13 cellular contexts compared by ENCODE assay signal in genomic region chr7:75531359-75531821, GRCh38. TPM values are rescaled to one million over a fixed set of nuclear protein-coding genes. Genes with fewer than 3 reads are reported as not detected.
A peak's percentile ranks its signal among the peaks of the same experiment; 100 is the strongest.
DNase-seq lines count a peak whose midpoint lies in the region; TF ChIP-seq lines count a peak whose summit lies in the region.
"Had no signal": no experiment of that assay in that cellular context is flagged by ENCODE, and none has a peak within 500 bp of the region (broad histone marks: within the 10 kb centered on the region; RNA-seq: fewer than 3 reads in every experiment).

No MANE protein-coding gene starts in this region.

- H3K36me3 Mint-ChIP-seq in neural crest cell (ENCODE audit: low read depth) = peaks cover 2% of the 10 kb centered on the region

- no peak for TF ChIP-seq CTCF in neural crest cell (conservative IDR thresholded peaks at IDR 0.05)

- no peaks in the 10 kb centered on the region for H3K27me3 Mint-ChIP-seq in neural crest cell (ENCODE audit: low read depth)
- H3K27me3 Mint-ChIP-seq: CD4-positive, alpha-beta memory T cell had no signal

- DNase-seq in ELF-1 (ENCODE audit: low read depth, low spot score) = peak; percentile 88
- DNase-seq in LHCN-M2 (ENCODE audit: low read depth) = peak; percentile 60
- DNase-seq in cerebellum (ENCODE audit: low spot score) = peak; percentile 15
- DNase-seq in neural crest cell (ENCODE audit: low read depth, low spot score) = no peak
- no peak for DNase-seq in stimulated activated CD4-positive, alpha-beta T cell treated with anti-CD3 and anti-CD28 coated beads, Interleukin-2, amount 100 ng/mL, for 48 hours
- no peak for DNase-seq in NCI-H1105 treated with DMSO at 0.1 percent for 48 hours (lab: John Stamatoyannopoulos, UW)
- DNase-seq in dedifferentiated amniotic fluid mesenchymal stem cell (ENCODE audit: extremely low spot score) = no peak
- DNase-seq in GM19238 (ENCODE audit: insufficient read length, low spot score) = no peak
- DNase-seq: CD4-positive, alpha-beta memory T cell; NCI-H2029 treated with DMSO at 0.1 percent for 48 hours; stimulated activated CD4-positive, alpha-beta T cell treated with anti-CD3 and anti-CD28 coated beads, Interleukin-4, amount 100 ng/mL, for 24 hours had no signal

- peak overlapping the region; percentile 58 for H3K4me3 Mint-ChIP-seq in neural crest cell
- H3K4me3 Mint-ChIP-seq: CD4-positive, alpha-beta memory T cell had no signal

- H3K27ac Mint-ChIP-seq in neural crest cell (ENCODE audit: unreplicated experiment) = no peak overlapping the region

- peaks cover 20% of the 10 kb centered on the region for H3K4me1 Mint-ChIP-seq in neural crest cell

- H3K9me3 Mint-ChIP-seq in neural crest cell = no peaks in the 10 kb centered on the region
- H3K9me3 Mint-ChIP-seq: CD4-positive, alpha-beta memory T cell had no signal

RNA-seq across cellular contexts. Expression of gene SPDYE5, which starts 39.3 kb away (rescaled TPM):
- total RNA-seq in LHCN-M2 (2014; rRNA removed) (not detected in 2 replicates), cerebellum (not detected), neural crest cell (not detected in 2 replicates)
- 0.38 TPM for polyA plus RNA-seq in LHCN-M2 (2012)
- total RNA-seq: lung microvascular endothelial cell, pulmonary artery endothelial cell had no signal

RNA-seq across cellular contexts. Expression of gene POM121C, which starts 45.3 kb away (rescaled TPM):
- 12.2 and 16.6 TPM in 2 replicates for total RNA-seq in LHCN-M2 (2014; rRNA removed)
- polyA plus RNA-seq in LHCN-M2 (2012) = 30.5 TPM
- 19.1 TPM for total RNA-seq in cerebellum
- 70.8 and 80.1 TPM in 2 replicates for total RNA-seq in neural crest cell

Comparison
In these comparisons a context has a peak if more than half of its experiments do, and no peak if none do; other contexts are left out.
1. DNase-seq: peak in ELF-1 (single experiment), LHCN-M2 (single experiment) and cerebellum (single experiment); none in neural crest cell (single experiment), stimulated activated CD4-positive, alpha-beta T cell treated with anti-CD3 and anti-CD28 coated beads, Interleukin-2, amount 100 ng/mL, for 48 hours (0 of 2), NCI-H1105 treated with DMSO at 0.1 percent for 48 hours (single experiment), dedifferentiated amniotic fluid mesenchymal stem cell (single experiment) and GM19238 (single experiment).